In genomic region chr16:69563605-69564580, GRCh38 we compare ENCODE assay signal across 8 cellular contexts. TPM values are rescaled to one million over a fixed set of nuclear protein-coding genes. Genes with fewer than 3 reads are reported as not detected.
DNase-seq lines count a peak whose midpoint lies in the region; ATAC-seq and TF ChIP-seq lines count a peak whose summit lies in the region.

No MANE protein-coding gene starts in this region.

- peaks cover 0 to 32% (median 3%) of the 10 kb centered on the region in 4 donors for H3K4me1 ChIP-seq in Peyer's patch

- peak overlapping the region in 2 of 4 donors; percentile 93 to 95 for H3K4me3 ChIP-seq in Peyer's patch

- ATAC-seq in GM18520 (IDR thresholded peaks at IDR 0.05; ENCODE audit: unreplicated experiment) (peak; percentile 32), HG03045 (IDR thresholded peaks at IDR 0.05; ENCODE audit: unreplicated experiment) (peak; percentile 29), left colon (no peak)

- DNase-seq in Peyer's patch (peak in 1 of 3 donors; percentile 34), immature natural killer cell (peak; percentile 32 to 37 (median 35)), NCI-H1092 treated with DMSO at 0.1 percent for 48 hours (lab: John Stamatoyannopoulos, UW) (no peak), left colon (no peak)
- peak; percentile 45 for DNase-seq in activated T-helper 2 cell treated with anti-CD3 and anti-CD28 coated beads, Interferon-gamma antibody, Interleukin-2, Interleukin-4, amounts not matched to agents 10 μg/mL and 5 μg/mL and 100 μg/mL, durations not matched to agents 14 hours and 24 hours and 36 hours (ENCODE audit: low spot score)
- DNase-seq in stimulated activated CD8-positive, alpha-beta memory T cell treated with anti-CD3 and anti-CD28 coated beads, Interleukin-12 subunit alpha, Interleukin-12 subunit beta, amount 100 ng/mL, for 24 hours (ENCODE audit: extremely low read depth) = peak; percentile 40

- H3K36me3 Mint-ChIP-seq in activated T-helper 2 cell treated with anti-CD3 and anti-CD28 coated beads, Interferon-gamma antibody, Interleukin-2, Interleukin-4, amounts not matched to agents 10 μg/mL and 5 μg/mL and 100 μg/mL, durations not matched to agents 14 hours and 24 hours and 36 hours (ENCODE audit: low read depth) = peaks cover 17% of the 10 kb centered on the region
- no peaks in the 10 kb centered on the region for H3K36me3 Mint-ChIP-seq in immature natural killer cell

- no peak for TF ChIP-seq CTCF in Peyer's patch (IDR thresholded peaks at IDR 0.05)

- intact Hi-C loops in activated T-helper 2 cell treated with anti-CD3 and anti-CD28 coated beads, Interferon-gamma antibody, Interleukin-2, Interleukin-4, amounts not matched to agents 10 μg/mL and 5 μg/mL and 100 μg/mL, durations not matched to agents 14 hours and 24 hours and 36 hours (cut with micrococcal nuclease) = loop anchor here (1.0 to 2.0 kb wide), 9 partner anchors 34 to 225 kb away; partner anchors contain the start of genes COG8, CYB5B, NIP7 and TERF2
- intact Hi-C loops in left colon (cut with DNase I, micrococcal nuclease) = loop anchor here in 1 of 2 donors (10.0 kb wide), 1 partner anchor 169 kb away; no protein-coding TSS in a partner anchor

- peaks cover 28% of the 10 kb centered on the region for H3K4me1 Mint-ChIP-seq in activated T-helper 2 cell treated with anti-CD3 and anti-CD28 coated beads, Interferon-gamma antibody, Interleukin-2, Interleukin-4, amounts not matched to agents 10 μg/mL and 5 μg/mL and 100 μg/mL, durations not matched to agents 14 hours and 24 hours and 36 hours (ENCODE audit: low read depth)
- peaks cover 33 to 43% of the 10 kb centered on the region in 2 donors for H3K4me1 Mint-ChIP-seq in immature natural killer cell

- peak overlapping the region; percentile 91 for H3K4me3 Mint-ChIP-seq in activated T-helper 2 cell treated with anti-CD3 and anti-CD28 coated beads, Interferon-gamma antibody, Interleukin-2, Interleukin-4, amounts not matched to agents 10 μg/mL and 5 μg/mL and 100 μg/mL, durations not matched to agents 14 hours and 24 hours and 36 hours (ENCODE audit: low read depth)
- H3K4me3 Mint-ChIP-seq in immature natural killer cell = peak overlapping the region; percentile 91 to 96 (median 95)

- H3K9me3 ChIP-seq in Peyer's patch = no peaks in the 10 kb centered on the region

- H3K27ac Mint-ChIP-seq in activated T-helper 2 cell treated with anti-CD3 and anti-CD28 coated beads, Interferon-gamma antibody, Interleukin-2, Interleukin-4, amounts not matched to agents 10 μg/mL and 5 μg/mL and 100 μg/mL, durations not matched to agents 14 hours and 24 hours and 36 hours = peak overlapping the region; percentile 98
- peak overlapping the region; percentile 89 to 98 (median 96) for H3K27ac Mint-ChIP-seq in immature natural killer cell

- no peaks in the 10 kb centered on the region for H3K27me3 ChIP-seq in Peyer's patch

- no peaks in the 10 kb centered on the region for H3K9me3 Mint-ChIP-seq in activated T-helper 2 cell treated with anti-CD3 and anti-CD28 coated beads, Interferon-gamma antibody, Interleukin-2, Interleukin-4, amounts not matched to agents 10 μg/mL and 5 μg/mL and 100 μg/mL, durations not matched to agents 14 hours and 24 hours and 36 hours
- no peaks in the 10 kb centered on the region for H3K9me3 Mint-ChIP-seq in immature natural killer cell

- no peaks in the 10 kb centered on the region for H3K27me3 Mint-ChIP-seq in activated T-helper 2 cell treated with anti-CD3 and anti-CD28 coated beads, Interferon-gamma antibody, Interleukin-2, Interleukin-4, amounts not matched to agents 10 μg/mL and 5 μg/mL and 100 μg/mL, durations not matched to agents 14 hours and 24 hours and 36 hours (ENCODE audit: low read depth)
- H3K27me3 Mint-ChIP-seq in immature natural killer cell (ENCODE audit: low read depth in 3 of 3) = peaks cover 8 to 23% (median 21%) of the 10 kb centered on the region in 3 donors

- no peaks in the 10 kb centered on the region for H3K36me3 ChIP-seq in Peyer's patch

- H3K27ac ChIP-seq in Peyer's patch = peak overlapping the region; percentile 48 to 99 (median 97)

- TF ChIP-seq POLR2A in Peyer's patch (IDR thresholded peaks at IDR 0.05) = no peak

RNA-seq across cellular contexts. Expression of gene NFAT5, which starts 1.9 kb away (rescaled TPM):
- total RNA-seq in Peyer's patch = 10 to 100 TPM; 40.5 to 93.3 (median 66.8) TPM
- total RNA-seq in activated T-helper 2 cell treated with anti-CD3 and anti-CD28 coated beads, Interferon-gamma antibody, Interleukin-2, Interleukin-4, amounts not matched to agents 10 μg/mL and 5 μg/mL and 100 μg/mL, durations not matched to agents 14 hours and 24 hours and 36 hours = 49.2 and 54.0 TPM in 2 replicates
- 10 to 100 TPM in 1 of 3 donors, 1 to 10 TPM in 2; 5.4 to 17.5 (median 7.9) TPM for polyA plus RNA-seq in immature natural killer cell
- total RNA-seq in left colon = 10 to 100 TPM; 30.2 to 34.9 TPM

Comparison
In these comparisons a context has a peak if more than half of its experiments do, and no peak if none do; other contexts are left out.
1. DNase-seq: peak in activated T-helper 2 cell treated with anti-CD3 and anti-CD28 coated beads, Interferon-gamma antibody, Interleukin-2, Interleukin-4, amounts not matched to agents 10 μg/mL and 5 μg/mL and 100 μg/mL, durations not matched to agents 14 hours and 24 hours and 36 hours (single experiment), immature natural killer cell (3 of 3) and stimulated activated CD8-positive, alpha-beta memory T cell treated with anti-CD3 and anti-CD28 coated beads, Interleukin-12 subunit alpha, Interleukin-12 subunit beta, amount 100 ng/mL, for 24 hours (single experiment); none in NCI-H1092 treated with DMSO at 0.1 percent for 48 hours (single experiment) and left colon (0 of 2).